ENCODE assay signal across 11 cellular contexts in genomic region chr9:89468271-89468960, GRCh38. TPM values are rescaled to one million over a fixed set of nuclear protein-coding genes. Genes with fewer than 3 reads are reported as not detected.
DNase-seq lines count a peak whose midpoint lies in the region.
"Had no signal": no experiment of that assay in that cellular context is flagged by ENCODE, and none has a peak within 500 bp of the region (broad histone marks: within the 10 kb centered on the region; RNA-seq: fewer than 3 reads in every experiment).

No MANE protein-coding gene starts in this region.

- no peak overlapping the region for H3K4me2 ChIP-seq in mesenchymal stem cell (ENCODE audit: low read length, poor library complexity, severe bottlenecking)

- no peak overlapping the region for H3K4ac ChIP-seq in mesenchymal stem cell (ENCODE audit: low read depth in 1 of 2, low read length in 2 of 2)

- H2AK5ac ChIP-seq in mesenchymal stem cell (ENCODE audit: low read length, severe bottlenecking), result peak overlapping the region; percentile 95

- H3K4me1 Mint-ChIP-seq in activated naive CD4-positive, alpha-beta T cell treated with anti-CD3 and anti-CD28 coated beads for 36 hours (ENCODE audit: low read depth), result peaks cover 93% of the 10 kb centered on the region

- H3K27ac Mint-ChIP-seq in activated naive CD4-positive, alpha-beta T cell treated with anti-CD3 and anti-CD28 coated beads for 36 hours, result peak overlapping the region; percentile 97

- H3K9me3 Mint-ChIP-seq in activated naive CD4-positive, alpha-beta T cell treated with anti-CD3 and anti-CD28 coated beads for 36 hours, result no peaks in the 10 kb centered on the region

- H3K9me3 ChIP-seq in mesenchymal stem cell (ENCODE audit: control insufficient read depth, low read length), result no peaks in the 10 kb centered on the region
- H3K9me3 ChIP-seq: upper lobe of left lung had no signal

- peaks cover 0 to 13% of the 10 kb centered on the region in 2 experiments for H3K27me3 ChIP-seq in mesenchymal stem cell (ENCODE audit: control insufficient read depth in 1 of 2, insufficient read depth in 1 of 2, low read length in 2 of 2)
- H3K27me3 ChIP-seq: upper lobe of left lung had no signal

- H2AFZ ChIP-seq in mesenchymal stem cell (ENCODE audit: low read depth, low read length), result no peak overlapping the region

- H2BK5ac ChIP-seq in mesenchymal stem cell (ENCODE audit: low read depth, low read length, poor library complexity, severe bottlenecking), result no peak overlapping the region

- intact Hi-C loops in activated naive CD4-positive, alpha-beta T cell treated with anti-CD3 and anti-CD28 coated beads for 36 hours (cut with micrococcal nuclease), result loop anchor here (5.0 kb wide), 1 partner anchor 514 kb away; no protein-coding TSS in a partner anchor

- H3K4me3 Mint-ChIP-seq in activated naive CD4-positive, alpha-beta T cell treated with anti-CD3 and anti-CD28 coated beads for 36 hours, result peak overlapping the region; percentile 53

- H3K4me1 ChIP-seq in mesenchymal stem cell (ENCODE audit: control insufficient read depth, insufficient read depth, low read depth, low read length) (peaks cover 34% of the 10 kb centered on the region), urinary bladder (ENCODE audit: insufficient read depth) (peaks cover 2% of the 10 kb centered on the region)

- H3K27ac ChIP-seq in mesenchymal stem cell (ENCODE audit: low read length, poor library complexity, severe bottlenecking) (no peak overlapping the region), urinary bladder (ENCODE audit: low read depth) (peak overlapping the region; percentile 33)

- H3K36me3 ChIP-seq in mesenchymal stem cell (ENCODE audit: control insufficient read depth in 1 of 2, insufficient read depth in 2 of 2, low read depth in 1 of 2, low read length in 2 of 2), result peaks cover 0 to 6% of the 10 kb centered on the region in 2 experiments
- no peaks in the 10 kb centered on the region for H3K36me3 ChIP-seq in urinary bladder (ENCODE audit: insufficient read depth)
- H3K36me3 ChIP-seq: upper lobe of left lung had no signal

- CTCF ChIA-PET in activated naive CD4-positive, alpha-beta T cell treated with anti-CD3 and anti-CD28 coated beads for 36 hours (lab: Charles Lee), result no interaction called here

- H3K23ac ChIP-seq in mesenchymal stem cell (ENCODE audit: low read length in 2 of 2), result no peak overlapping the region

- peaks cover 18% of the 10 kb centered on the region for H3K79me1 ChIP-seq in mesenchymal stem cell (replicated peaks; ENCODE audit: low read length, poor library complexity, severe bottlenecking)

- H4K91ac ChIP-seq in mesenchymal stem cell (ENCODE audit: low read length), result no peak overlapping the region

- H3K4me3 ChIP-seq in mesenchymal stem cell (ENCODE audit: insufficient read depth in 1 of 2, low read depth in 1 of 2, low read length in 2 of 2) (no peak overlapping the region), urinary bladder (ENCODE audit: low read depth, low read length) (no peak overlapping the region)
- H3K4me3 ChIP-seq: lung, upper lobe of left lung had no signal

- DNase-seq in activated naive CD4-positive, alpha-beta T cell treated with anti-CD3 and anti-CD28 coated beads for 36 hours, result no peak
- no peak for DNase-seq in activated naive CD4-positive, alpha-beta T cell treated with Interleukin-2 at 50 U/mL for 16 hours
- peak; percentile 23 for DNase-seq in activated CD8-positive, alpha-beta memory T cell treated with anti-CD3 and anti-CD28 coated beads, Interleukin-2, amount 50 U/mL, for 4 hours
- DNase-seq in mesenchymal stem cell, result no peak
- no peak for DNase-seq in SIG-M5 treated with dmso at 0.1 percent for 504 hours (lab: John Stamatoyannopoulos, UW; ENCODE audit: unreplicated experiment)
- DNase-seq in COR-L47 (lab: John Stamatoyannopoulos, UW), result no peak
- no peak for DNase-seq in 8988T
- DNase-seq: anterior cingulate cortex, upper lobe of left lung had no signal

- H2BK120ac ChIP-seq in mesenchymal stem cell (ENCODE audit: low read depth, low read length), result no peak overlapping the region

- no peak overlapping the region for H4K8ac ChIP-seq in mesenchymal stem cell (ENCODE audit: low read length)

- no peak overlapping the region for H3K14ac ChIP-seq in mesenchymal stem cell (ENCODE audit: low read length in 2 of 2)

- WGBS in mesenchymal stem cell, result 83% methylated on average over 7 of the region's 7 CpGs
- WGBS in urinary bladder, result 78% methylated on average over 7 of the region's 7 CpGs

- peaks cover 60% of the 10 kb centered on the region for H3K36me3 Mint-ChIP-seq in activated naive CD4-positive, alpha-beta T cell treated with anti-CD3 and anti-CD28 coated beads for 36 hours (ENCODE audit: low read depth)

- no peak overlapping the region for H2BK12ac ChIP-seq in mesenchymal stem cell (ENCODE audit: low read length in 2 of 2)

- H3K27me3 Mint-ChIP-seq in activated naive CD4-positive, alpha-beta T cell treated with anti-CD3 and anti-CD28 coated beads for 36 hours (ENCODE audit: low read depth), result no peaks in the 10 kb centered on the region

- H3K9ac ChIP-seq in mesenchymal stem cell (ENCODE audit: low read length), result no peak overlapping the region

- no peak overlapping the region for H2BK15ac ChIP-seq in mesenchymal stem cell (ENCODE audit: low read depth, poor library complexity, severe bottlenecking)

- no peak overlapping the region for H3K18ac ChIP-seq in mesenchymal stem cell (ENCODE audit: low read depth in 1 of 2, low read length in 2 of 2)

RNA-seq across cellular contexts. Expression of gene SEMA4D, which starts 29.5 kb away (rescaled TPM):
- 100 to 1,000 TPM; 156 to 160 TPM for total RNA-seq in activated naive CD4-positive, alpha-beta T cell treated with anti-CD3 and anti-CD28 coated beads for 36 hours
- 3.2 TPM for polyA plus RNA-seq in mesenchymal stem cell (2013, experiment 1 of 2)
- 3.2 TPM for polyA plus RNA-seq in mesenchymal stem cell (2013, experiment 2 of 2)
- 14.0 TPM for total RNA-seq in urinary bladder
- 9.1 TPM for polyA plus RNA-seq in urinary bladder

Comparison
In these comparisons a context has a peak if more than half of its experiments do, and no peak if none do; other contexts are left out.
1. RNA of gene SEMA4D, which starts 29.5 kb away (total RNA-seq): 156 to 160 TPM in activated naive CD4-positive, alpha-beta T cell treated with anti-CD3 and anti-CD28 coated beads for 36 hours; 14.0 TPM in urinary bladder (single experiment); every median in the first group is over 10 times any median in the second.